8 cellular contexts compared by ENCODE assay signal in genomic region chr4:136864580-136865185, GRCh38.
DNase-seq lines count a peak whose midpoint lies in the region; ATAC-seq lines count a peak whose summit lies in the region.

No MANE protein-coding gene starts in this region.

- H3K9me3 ChIP-seq in trophoblast cell (ENCODE audit: insufficient read depth, low read depth, low read length): no peaks in the 10 kb centered on the region

- no peaks in the 10 kb centered on the region for H3K36me3 ChIP-seq in trophoblast cell (ENCODE audit: control insufficient read depth in 1 of 2, insufficient read depth in 2 of 2, low read length in 2 of 2)

- H4K12ac ChIP-seq in trophoblast cell (ENCODE audit: low read depth, low read length): no peak overlapping the region

- no peaks in the 10 kb centered on the region for H3K27me3 ChIP-seq in trophoblast cell (ENCODE audit: insufficient read depth, low read length)

- H2BK120ac ChIP-seq in trophoblast cell (ENCODE audit: insufficient read depth, low read length, poor library complexity): no peak overlapping the region

- H2AFZ ChIP-seq in trophoblast cell (ENCODE audit: insufficient read depth, low read length, poor library complexity): no peak overlapping the region

- no peak overlapping the region for H3K9ac ChIP-seq in trophoblast cell (ENCODE audit: low read length)

- no peak overlapping the region for H2AK5ac ChIP-seq in trophoblast cell (ENCODE audit: low read length)

- H3K27ac ChIP-seq in trophoblast cell (ENCODE audit: low read depth, low read length): no peak overlapping the region

- H3K4me1 ChIP-seq in trophoblast cell (ENCODE audit: control insufficient read depth in 1 of 2, insufficient read depth in 2 of 2, low read length in 2 of 2): no peaks in the 10 kb centered on the region

- DNase-seq in CD1c-positive myeloid dendritic cell (ENCODE audit: extremely low spot score): peak; percentile 45
- DNase-seq in NCI-H1417 (lab: John Stamatoyannopoulos, UW): peak; percentile 39 to 88 (median 58)
- DNase-seq in SKM-1 treated with dmso at 0.1 percent for 144 hours (lab: John Stamatoyannopoulos, UW; ENCODE audit: unreplicated experiment): peak; percentile 64
- DNase-seq in fibroblast of the conjunctiva (ENCODE audit: low read depth): peak; percentile 73
- peak; percentile 31 to 87 for DNase-seq in trophoblast cell
- no peak for DNase-seq in T-helper 9 cell

- no peak overlapping the region for H2BK5ac ChIP-seq in trophoblast cell (ENCODE audit: low read depth, low read length, poor library complexity)

- H3K18ac ChIP-seq in trophoblast cell (ENCODE audit: low read length): no peak overlapping the region

- no peak overlapping the region for H3K4me3 ChIP-seq in trophoblast cell (ENCODE audit: low read depth, low read length)

- H3K23ac ChIP-seq in trophoblast cell (ENCODE audit: low read length): no peak overlapping the region

- no peak overlapping the region for H3K4me2 ChIP-seq in trophoblast cell (ENCODE audit: low read length)

- H3K79me1 ChIP-seq in trophoblast cell (ENCODE audit: low read length): no peaks in the 10 kb centered on the region

- no peak overlapping the region for H4K91ac ChIP-seq in trophoblast cell (ENCODE audit: low read depth, low read length)

- no peak overlapping the region for H4K8ac ChIP-seq in trophoblast cell (ENCODE audit: low read depth, low read length)

- no peak overlapping the region for H2BK12ac ChIP-seq in trophoblast cell (ENCODE audit: low read length)

- ATAC-seq in GM18511 (IDR thresholded peaks at IDR 0.05; ENCODE audit: unreplicated experiment) (peak; percentile 93), HG02885 (IDR thresholded peaks at IDR 0.05; ENCODE audit: poor library complexity, unreplicated experiment) (peak; percentile 95)

- no peak overlapping the region for H3K4ac ChIP-seq in trophoblast cell (ENCODE audit: low read depth, low read length)

- no CpG with 5 or more reads among the region's 2 CpGs for WGBS in trophoblast cell (ENCODE audit: extremely low coverage, insufficient coverage, insufficient read length)

- H3K14ac ChIP-seq in trophoblast cell (ENCODE audit: low read length): no peak overlapping the region

- H3K79me2 ChIP-seq in trophoblast cell (ENCODE audit: control insufficient read depth, insufficient read depth, low read length, poor library complexity): no peaks in the 10 kb centered on the region
